Comparison of ENCODE assay signal across 24 cellular contexts in the genomic region with DNA sequence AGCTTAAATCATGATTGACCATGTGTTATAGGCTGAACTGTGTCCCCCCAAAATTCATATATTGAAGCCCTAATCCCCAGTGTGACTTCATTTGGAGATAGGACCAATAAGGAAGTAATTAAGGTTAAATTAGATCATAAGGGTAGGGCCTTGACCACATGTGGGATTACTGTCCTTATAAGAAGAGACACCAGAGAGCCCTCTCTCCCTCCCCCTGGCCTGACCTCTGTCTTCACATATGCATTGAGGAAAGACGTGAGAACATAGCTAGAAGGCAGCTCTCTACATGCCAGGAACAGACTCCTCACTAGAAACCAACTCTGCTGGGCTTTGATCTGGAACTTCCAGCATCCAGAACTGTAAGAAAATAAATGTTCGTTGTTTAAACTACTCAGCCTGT. TPM values are rescaled to one million over a fixed set of nuclear protein-coding genes. Genes with fewer than 3 reads are reported as not detected.
DNase-seq lines count a peak whose midpoint lies in the region; FAIRE-seq and TF ChIP-seq lines count a peak whose summit lies in the region.
"Had no signal": no experiment of that assay in that cellular context is flagged by ENCODE, and none has a peak within 500 bp of the region (broad histone marks: within the 10 kb centered on the region; RNA-seq: fewer than 3 reads in every experiment).

No MANE protein-coding gene starts in this region.

- DNase-seq in activated CD4-positive, alpha-beta memory T cell treated with anti-CD3 and anti-CD28 coated beads, Interleukin-2, amount 10 ng/mL, durations not matched to agents 7 days and 5 days, result no peak
- no peak for DNase-seq in activated CD4-positive, alpha-beta memory T cell treated with anti-CD3 and anti-CD28 coated beads for 36 hours
- peak; percentile 6 for DNase-seq in OCI-M1 (lab: John Stamatoyannopoulos, UW)
- DNase-seq in fibroblast of villous mesenchyme (ENCODE audit: low read depth), result peak; percentile 63
- peak; percentile 21 for DNase-seq in small intestine
- no peak for DNase-seq in Ammon's horn (ENCODE audit: low spot score)
- no peak for DNase-seq in NOMO-1 treated with dmso at 0.1 percent for 144 hours (lab: John Stamatoyannopoulos, UW; ENCODE audit: unreplicated experiment)
- DNase-seq in glutamatergic neuron, result no peak
- DNase-seq: BE2C; CD4-positive, CD25-positive, alpha-beta regulatory T cell; COR-L47; DMS 273 treated with DMSO at 0.1 percent for 48 hours; GDM1; KG1; NCI-H1417 treated with DMSO at 0.1 percent for 48 hours; NCI-H187 treated with DMSO at 0.1 percent for 48 hours; NCI-H2227 treated with DMSO at 0.1 percent for 48 hours; NCI-H524; NCI-H82; PC-3; SIG-M5 had no signal

- H3K36me3 Mint-ChIP-seq in activated CD4-positive, alpha-beta memory T cell treated with anti-CD3 and anti-CD28 coated beads, Interleukin-2, amount 10 ng/mL, durations not matched to agents 7 days and 5 days (ENCODE audit: low read depth), result peaks cover 27% of the 10 kb centered on the region
- H3K36me3 Mint-ChIP-seq in activated CD4-positive, alpha-beta memory T cell treated with anti-CD3 and anti-CD28 coated beads for 36 hours, result peaks cover 17% of the 10 kb centered on the region
- H3K36me3 Mint-ChIP-seq in glutamatergic neuron (ENCODE audit: unreplicated experiment), result peaks cover 1% of the 10 kb centered on the region

- no peaks in the 10 kb centered on the region for H3K27me3 Mint-ChIP-seq in activated CD4-positive, alpha-beta memory T cell treated with anti-CD3 and anti-CD28 coated beads, Interleukin-2, amount 10 ng/mL, durations not matched to agents 7 days and 5 days
- H3K27me3 Mint-ChIP-seq in activated CD4-positive, alpha-beta memory T cell treated with anti-CD3 and anti-CD28 coated beads for 36 hours, result no peaks in the 10 kb centered on the region
- no peaks in the 10 kb centered on the region for H3K27me3 Mint-ChIP-seq in glutamatergic neuron (ENCODE audit: unreplicated experiment)

- H3K27me3 ChIP-seq in small intestine (ENCODE audit: control insufficient read depth in 2 of 2, insufficient read depth in 2 of 2, low read length in 2 of 2), result no peaks in the 10 kb centered on the region
- H3K27me3 ChIP-seq: BE2C had no signal

- FAIRE-seq in small intestine (lab: Jason Lieb, UNC), result no peak
- FAIRE-seq: HepG2 had no signal

- H3K27ac ChIP-seq in small intestine (ENCODE audit: low read depth in 1 of 2, low read length in 1 of 2), result no peak overlapping the region
- H3K27ac ChIP-seq: 22Rv1, RWPE1 had no signal

- H3K27ac Mint-ChIP-seq in activated CD4-positive, alpha-beta memory T cell treated with anti-CD3 and anti-CD28 coated beads, Interleukin-2, amount 10 ng/mL, durations not matched to agents 7 days and 5 days, result peak overlapping the region; percentile 17
- no peak overlapping the region for H3K27ac Mint-ChIP-seq in activated CD4-positive, alpha-beta memory T cell treated with anti-CD3 and anti-CD28 coated beads for 36 hours
- H3K27ac Mint-ChIP-seq in glutamatergic neuron (ENCODE audit: unreplicated experiment), result no peak overlapping the region

- POLR2A ChIA-PET in activated CD4-positive, alpha-beta memory T cell treated with anti-CD3 and anti-CD28 coated beads, Interleukin-2, amount 10 ng/mL, durations not matched to agents 7 days and 5 days (lab: Charles Lee), result interaction anchor here (0.9 kb wide), 1 partner anchor 13 kb away, joined by 4 read pairs; no protein-coding TSS in a partner anchor
- POLR2A ChIA-PET in activated CD4-positive, alpha-beta memory T cell treated with anti-CD3 and anti-CD28 coated beads for 36 hours (lab: Charles Lee), result no interaction called here

- intact Hi-C loops in activated CD4-positive, alpha-beta memory T cell treated with anti-CD3 and anti-CD28 coated beads for 36 hours (cut with micrococcal nuclease), result no loop called here

- H3K36me3 ChIP-seq in small intestine (ENCODE audit: control insufficient read depth in 2 of 2, insufficient read depth in 2 of 2, low read length in 2 of 2), result no peaks in the 10 kb centered on the region

- H3K4me3 ChIP-seq in fibroblast of villous mesenchyme (ENCODE audit: low read depth, low read length) (no peak overlapping the region), small intestine (ENCODE audit: low read depth in 1 of 2, low read length in 2 of 2) (no peak overlapping the region)

- no peaks in the 10 kb centered on the region for H3K9me3 Mint-ChIP-seq in activated CD4-positive, alpha-beta memory T cell treated with anti-CD3 and anti-CD28 coated beads, Interleukin-2, amount 10 ng/mL, durations not matched to agents 7 days and 5 days
- no peaks in the 10 kb centered on the region for H3K9me3 Mint-ChIP-seq in activated CD4-positive, alpha-beta memory T cell treated with anti-CD3 and anti-CD28 coated beads for 36 hours
- no peaks in the 10 kb centered on the region for H3K9me3 Mint-ChIP-seq in glutamatergic neuron (ENCODE audit: unreplicated experiment)

- 40 to 62% (median 45%) methylated on average over 2 of the region's 2 CpGs for WGBS in small intestine, 3 donors

- CTCF ChIA-PET in activated CD4-positive, alpha-beta memory T cell treated with anti-CD3 and anti-CD28 coated beads, Interleukin-2, amount 10 ng/mL, durations not matched to agents 7 days and 5 days (lab: Charles Lee), result no interaction called here
- CTCF ChIA-PET in activated CD4-positive, alpha-beta memory T cell treated with anti-CD3 and anti-CD28 coated beads for 36 hours (lab: Charles Lee), result interaction anchor here (1.9 kb wide), 1 partner anchor 55 kb away, joined by 4 read pairs; no protein-coding TSS in a partner anchor

- H3K4me1 Mint-ChIP-seq in activated CD4-positive, alpha-beta memory T cell treated with anti-CD3 and anti-CD28 coated beads, Interleukin-2, amount 10 ng/mL, durations not matched to agents 7 days and 5 days, result peaks cover 5% of the 10 kb centered on the region
- H3K4me1 Mint-ChIP-seq in activated CD4-positive, alpha-beta memory T cell treated with anti-CD3 and anti-CD28 coated beads for 36 hours (ENCODE audit: low read depth), result no peaks in the 10 kb centered on the region
- H3K4me1 Mint-ChIP-seq in glutamatergic neuron (ENCODE audit: low read depth, unreplicated experiment), result peaks cover 2% of the 10 kb centered on the region

- no peaks in the 10 kb centered on the region for H3K9me3 ChIP-seq in small intestine (ENCODE audit: control insufficient read depth, low read depth)
- H3K9me3 ChIP-seq: BE2C had no signal

- H3K4me1 ChIP-seq in small intestine (ENCODE audit: control insufficient read depth in 2 of 2, insufficient read depth in 1 of 2, low read depth in 1 of 2, low read length in 1 of 2), result no peaks in the 10 kb centered on the region

- no peak overlapping the region for H3K4me3 Mint-ChIP-seq in activated CD4-positive, alpha-beta memory T cell treated with anti-CD3 and anti-CD28 coated beads, Interleukin-2, amount 10 ng/mL, durations not matched to agents 7 days and 5 days
- no peak overlapping the region for H3K4me3 Mint-ChIP-seq in activated CD4-positive, alpha-beta memory T cell treated with anti-CD3 and anti-CD28 coated beads for 36 hours
- H3K4me3 Mint-ChIP-seq in glutamatergic neuron (ENCODE audit: unreplicated experiment), result no peak overlapping the region
- H3K4me3 Mint-ChIP-seq: CD4-positive, CD25-positive, alpha-beta regulatory T cell had no signal

- TF ChIP-seq CTCF in fibroblast of villous mesenchyme (IDR thresholded peaks at IDR 0.05; ENCODE audit: insufficient read depth, low read depth, low read length) (no peak), glutamatergic neuron (IDR thresholded peaks at IDR 0.05; ENCODE audit: partially characterized antibody, unreplicated experiment) (no peak)

RNA-seq across cellular contexts. Expression of a gene that starts 13.6 kb away (rescaled TPM):
- 100 to 1,000 TPM; 160 to 167 TPM for total RNA-seq in activated CD4-positive, alpha-beta memory T cell treated with anti-CD3 and anti-CD28 coated beads, Interleukin-2, amount 10 ng/mL, durations not matched to agents 7 days and 5 days
- total RNA-seq in activated CD4-positive, alpha-beta memory T cell treated with anti-CD3 and anti-CD28 coated beads for 36 hours, result 100 to 1,000 TPM; 150 to 156 TPM
- total RNA-seq in fibroblast of villous mesenchyme (37.4 and 41.9 TPM in 2 replicates), glutamatergic neuron (ENCODE audit: unreplicated experiment) (79.0 TPM)
- 10 to 100 TPM; 15.7 to 19.5 (median 18.8) TPM for polyA plus RNA-seq in small intestine

Comparison
In these comparisons a context has a peak if more than half of its experiments do, and no peak if none do; other contexts are left out.
1. DNase-seq: peak in OCI-M1 (single experiment), fibroblast of villous mesenchyme (single experiment) and small intestine (single experiment); none in activated CD4-positive, alpha-beta memory T cell treated with anti-CD3 and anti-CD28 coated beads, Interleukin-2, amount 10 ng/mL, durations not matched to agents 7 days and 5 days (single experiment), activated CD4-positive, alpha-beta memory T cell treated with anti-CD3 and anti-CD28 coated beads for 36 hours (single experiment), Ammon's horn (single experiment), NOMO-1 treated with dmso at 0.1 percent for 144 hours (single experiment) and glutamatergic neuron (single experiment).